2 cellular contexts compared by ENCODE assay signal in genomic region chr12:121388421-121388981, GRCh38.
TF ChIP-seq lines count a peak whose summit lies in the region.

No MANE protein-coding gene starts in this region.

TF ChIP-seq in SK-N-SH, 30 proteins besides CTCF, POLR2A, EP300 and RAD21 (continued from another document):
- TF ChIP-seq, protein P1, sequence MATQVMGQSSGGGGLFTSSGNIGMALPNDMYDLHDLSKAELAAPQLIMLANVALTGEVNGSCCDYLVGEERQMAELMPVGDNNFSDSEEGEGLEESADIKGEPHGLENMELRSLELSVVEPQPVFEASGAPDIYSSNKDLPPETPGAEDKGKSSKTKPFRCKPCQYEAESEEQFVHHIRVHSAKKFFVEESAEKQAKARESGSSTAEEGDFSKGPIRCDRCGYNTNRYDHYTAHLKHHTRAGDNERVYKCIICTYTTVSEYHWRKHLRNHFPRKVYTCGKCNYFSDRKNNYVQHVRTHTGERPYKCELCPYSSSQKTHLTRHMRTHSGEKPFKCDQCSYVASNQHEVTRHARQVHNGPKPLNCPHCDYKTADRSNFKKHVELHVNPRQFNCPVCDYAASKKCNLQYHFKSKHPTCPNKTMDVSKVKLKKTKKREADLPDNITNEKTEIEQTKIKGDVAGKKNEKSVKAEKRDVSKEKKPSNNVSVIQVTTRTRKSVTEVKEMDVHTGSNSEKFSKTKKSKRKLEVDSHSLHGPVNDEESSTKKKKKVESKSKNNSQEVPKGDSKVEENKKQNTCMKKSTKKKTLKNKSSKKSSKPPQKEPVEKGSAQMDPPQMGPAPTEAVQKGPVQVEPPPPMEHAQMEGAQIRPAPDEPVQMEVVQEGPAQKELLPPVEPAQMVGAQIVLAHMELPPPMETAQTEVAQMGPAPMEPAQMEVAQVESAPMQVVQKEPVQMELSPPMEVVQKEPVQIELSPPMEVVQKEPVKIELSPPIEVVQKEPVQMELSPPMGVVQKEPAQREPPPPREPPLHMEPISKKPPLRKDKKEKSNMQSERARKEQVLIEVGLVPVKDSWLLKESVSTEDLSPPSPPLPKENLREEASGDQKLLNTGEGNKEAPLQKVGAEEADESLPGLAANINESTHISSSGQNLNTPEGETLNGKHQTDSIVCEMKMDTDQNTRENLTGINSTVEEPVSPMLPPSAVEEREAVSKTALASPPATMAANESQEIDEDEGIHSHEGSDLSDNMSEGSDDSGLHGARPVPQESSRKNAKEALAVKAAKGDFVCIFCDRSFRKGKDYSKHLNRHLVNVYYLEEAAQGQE (IDR thresholded peaks at IDR 0.05; ENCODE audit: low read depth, low read length), result no peak
TF ChIP-seq in SK-N-SH: peak in this region for 3.

TF ChIP-seq in SK-N-SH treated with all-trans-retinoic acid at 6 μM for 48 hours, 23 proteins besides CTCF, POLR2A, EP300 and RAD21 (continued from another document):
- TF ChIP-seq CREB5 (CRISPR knock-in tag; IDR thresholded peaks at IDR 0.05; ENCODE audit: low read depth), result no peak
- no peak for TF ChIP-seq ZFP3 (CRISPR knock-in tag; IDR thresholded peaks at IDR 0.05)
- TF ChIP-seq PPARA (CRISPR knock-in tag; IDR thresholded peaks at IDR 0.05; ENCODE audit: borderline replicate concordance), result no peak
- TF ChIP-seq ZNF565 (CRISPR knock-in tag; conservative IDR thresholded peaks at IDR 0.05; ENCODE audit: low read depth), result no peak
- no peak for TF ChIP-seq ZC3H10 (CRISPR knock-in tag; IDR thresholded peaks at IDR 0.05)
- no peak for TF ChIP-seq BACH2 (CRISPR knock-in tag; IDR thresholded peaks at IDR 0.05; ENCODE audit: borderline replicate concordance)
